ENCODE assay signal across 1 cellular context in genomic region chr11:60345489-60345888, GRCh38.
TF ChIP-seq lines count a peak whose summit lies in the region.

No MANE protein-coding gene starts in this region.

TF ChIP-seq in HepG2, 621 proteins besides CTCF, POLR2A, EP300 and RAD21:
- TF ChIP-seq ZNF24 (IDR thresholded peaks at IDR 0.05) (no peak), MTF2 (CRISPR knock-in tag; IDR thresholded peaks at IDR 0.05; ENCODE audit: borderline replicate concordance) (no peak), ZNF180 (CRISPR knock-in tag; IDR thresholded peaks at IDR 0.05; ENCODE audit: borderline replicate concordance, low read depth) (no peak), NKX3-1 (CRISPR knock-in tag; IDR thresholded peaks at IDR 0.05) (no peak), PCBP1 (IDR thresholded peaks at IDR 0.05; ENCODE audit: borderline replicate concordance, low read depth, low read length) (no peak), TFE3 (CRISPR knock-in tag; IDR thresholded peaks at IDR 0.05) (no peak), ZSCAN21 (CRISPR knock-in tag; IDR thresholded peaks at IDR 0.05; ENCODE audit: borderline replicate concordance) (no peak), IRX3 (CRISPR knock-in tag; IDR thresholded peaks at IDR 0.05; ENCODE audit: borderline replicate concordance, low read depth) (no peak), ZNF124 (CRISPR knock-in tag; IDR thresholded peaks at IDR 0.05) (no peak), AHR (CRISPR knock-in tag; IDR thresholded peaks at IDR 0.05) (no peak), CBX1 (IDR thresholded peaks at IDR 0.05; ENCODE audit: low read depth) (no peak), RAD51 (IDR thresholded peaks at IDR 0.05; ENCODE audit: borderline replicate concordance) (no peak), ZNF75D (CRISPR knock-in tag; IDR thresholded peaks at IDR 0.05; ENCODE audit: borderline replicate concordance) (no peak), ZNF383 (CRISPR knock-in tag; IDR thresholded peaks at IDR 0.05; ENCODE audit: borderline replicate concordance) (no peak), RBAK (CRISPR knock-in tag; IDR thresholded peaks at IDR 0.05) (no peak), NFE2L2 (IDR thresholded peaks at IDR 0.05; ENCODE audit: low read length) (no peak), ZBTB40 (IDR thresholded peaks at IDR 0.05) (no peak), ZBTB40 (CRISPR knock-in tag; IDR thresholded peaks at IDR 0.05) (no peak), LCORL (IDR thresholded peaks at IDR 0.05) (no peak), LCORL (CRISPR knock-in tag; IDR thresholded peaks at IDR 0.05) (no peak), ZNF205 (CRISPR knock-in tag; IDR thresholded peaks at IDR 0.05) (no peak)
- TF ChIP-seq, protein P1, sequence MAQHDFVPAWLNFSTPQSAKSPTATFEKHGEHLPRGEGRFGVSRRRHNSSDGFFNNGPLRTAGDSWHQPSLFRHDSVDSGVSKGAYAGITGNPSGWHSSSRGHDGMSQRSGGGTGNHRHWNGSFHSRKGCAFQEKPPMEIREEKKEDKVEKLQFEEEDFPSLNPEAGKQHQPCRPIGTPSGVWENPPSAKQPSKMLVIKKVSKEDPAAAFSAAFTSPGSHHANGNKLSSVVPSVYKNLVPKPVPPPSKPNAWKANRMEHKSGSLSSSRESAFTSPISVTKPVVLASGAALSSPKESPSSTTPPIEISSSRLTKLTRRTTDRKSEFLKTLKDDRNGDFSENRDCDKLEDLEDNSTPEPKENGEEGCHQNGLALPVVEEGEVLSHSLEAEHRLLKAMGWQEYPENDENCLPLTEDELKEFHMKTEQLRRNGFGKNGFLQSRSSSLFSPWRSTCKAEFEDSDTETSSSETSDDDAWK (CRISPR knock-in tag; IDR thresholded peaks at IDR 0.05) = no peak
